In the genomic region with DNA sequence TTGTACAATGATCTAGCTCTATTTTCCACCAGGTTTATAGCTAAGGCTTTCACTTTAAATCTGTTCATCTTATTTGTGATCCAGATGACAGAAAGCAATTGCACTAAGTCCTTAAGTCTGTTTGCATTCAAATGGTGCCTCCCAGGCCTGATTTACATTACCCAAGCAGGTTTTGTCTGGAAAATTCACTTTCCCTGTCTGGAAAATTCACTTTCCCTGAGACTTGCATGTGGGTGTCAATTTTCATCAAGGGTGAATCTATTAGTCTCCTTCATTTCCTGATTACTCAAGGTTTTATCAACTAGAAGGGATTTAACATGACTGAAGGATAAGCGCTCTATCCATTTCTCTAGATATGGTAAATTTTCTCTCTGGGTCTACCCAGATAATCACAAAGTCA, we compare ENCODE assay signal across 23 cellular contexts.
DNase-seq lines count a peak whose midpoint lies in the region; ATAC-seq and TF ChIP-seq lines count a peak whose summit lies in the region.
"Had no signal": no experiment of that assay in that cellular context is flagged by ENCODE, and none has a peak within 500 bp of the region (broad histone marks: within the 10 kb centered on the region; RNA-seq: fewer than 3 reads in every experiment).

No MANE protein-coding gene starts in this region.

- H3K4me1 Mint-ChIP-seq in WTC11, result peaks cover 66% of the 10 kb centered on the region
- H3K4me1 Mint-ChIP-seq: CD14-positive monocyte; CD8-positive, alpha-beta memory T cell had no signal

- no peak overlapping the region for H4K5ac ChIP-seq in mesendoderm (ENCODE audit: low read length)

- no peak overlapping the region for H3K4me2 ChIP-seq in mesendoderm (ENCODE audit: low read length)
- H3K4me2 ChIP-seq: BLaER1 treated with 17β-estradiol and CSF1 and Interleukin-3, amounts not matched to agents 10 nM and 100 nM had no signal

- H3K27me3 ChIP-seq in mesendoderm (ENCODE audit: insufficient read depth, low read length, poor library complexity) (no peaks in the 10 kb centered on the region), brain microvascular endothelial cell (replicated peaks) (no peaks in the 10 kb centered on the region)
- H3K27me3 ChIP-seq: BE2C; BLaER1 treated with 17β-estradiol and CSF1 and Interleukin-3, amounts not matched to agents 10 nM and 100 nM had no signal

- POLR2A ChIA-PET in WTC11 (lab: Charles Lee), result no interaction called here

- peak overlapping the region; percentile 43 for H3K4me3 Mint-ChIP-seq in WTC11
- H3K4me3 Mint-ChIP-seq: CD14-positive monocyte; CD4-positive, alpha-beta T cell; CD8-positive, alpha-beta memory T cell had no signal

- H4K8ac ChIP-seq in mesendoderm (ENCODE audit: low read depth, low read length), result no peak overlapping the region

- peak; percentile 33 for ATAC-seq in WTC11
- ATAC-seq: GM12878, HCT116 had no signal

- no peak overlapping the region for H3K56ac ChIP-seq in mesendoderm (ENCODE audit: low read length)

- H3K27ac Mint-ChIP-seq in WTC11, result peak overlapping the region; percentile 81
- H3K27ac Mint-ChIP-seq: CD14-positive monocyte; CD4-positive, alpha-beta T cell; CD8-positive, alpha-beta memory T cell had no signal

- in situ Hi-C loops in brain microvascular endothelial cell (cut with HindIII; ENCODE audit: low pct_ligation_motif_present, low sequenced_read_pairs), result no loop called here

- H3K79me1 ChIP-seq in mesendoderm (ENCODE audit: low read length), result no peaks in the 10 kb centered on the region

- H3K79me2 ChIP-seq in mesendoderm (ENCODE audit: control insufficient read depth, insufficient read depth, low read length), result no peaks in the 10 kb centered on the region

- no CpG with 5 or more reads among the region's 1 CpG for WGBS in mesendoderm (ENCODE audit: extremely low coverage, insufficient coverage, low lambda C conversion rate)

- CTCF ChIA-PET in WTC11 (lab: Charles Lee), result no interaction called here

- no peaks in the 10 kb centered on the region for H3K36me3 ChIP-seq in mesendoderm (ENCODE audit: control insufficient read depth, insufficient read depth, low read length)
- H3K36me3 ChIP-seq in brain microvascular endothelial cell (replicated peaks), result no peaks in the 10 kb centered on the region
- H3K36me3 ChIP-seq: BE2C; BLaER1 treated with 17β-estradiol and CSF1 and Interleukin-3, amounts not matched to agents 10 nM and 100 nM had no signal

- H3K4me1 ChIP-seq in mesendoderm (ENCODE audit: control insufficient read depth, low read depth, low read length), result peaks cover 2% of the 10 kb centered on the region
- H3K4me1 ChIP-seq: BE2C; BLaER1 treated with 17β-estradiol and CSF1 and Interleukin-3, amounts not matched to agents 10 nM and 100 nM had no signal

- DNase-seq in NCI-H82 (lab: John Stamatoyannopoulos, UW) (peak; percentile 34), NCI-H82 treated with DMSO at 0.1 percent for 48 hours (lab: John Stamatoyannopoulos, UW; ENCODE audit: unreplicated experiment) (no peak), WTC11 (ENCODE audit: low spot score) (no peak), mesendoderm (peak; percentile 38), retinal pigment epithelial cell (ENCODE audit: low read depth) (peak; percentile 22), brain microvascular endothelial cell (no peak), iPS-NIHi7 (ENCODE audit: extremely low spot score) (no peak)
- DNase-seq in stimulated activated CD4-positive, alpha-beta T cell treated with anti-CD3 and anti-CD28 coated beads, Interleukin-4, amount 100 ng/mL, for 24 hours, result no peak
- DNase-seq: ACHN; AML-193; BE2C; CD4-positive, alpha-beta T cell; CD8-positive, alpha-beta memory T cell; DMS 273 treated with DMSO at 0.1 percent for 48 hours; DMS79; EL; GDM1; GM23248 had no signal

- no peak overlapping the region for H3K18ac ChIP-seq in mesendoderm (ENCODE audit: low read length)

- H3K27me3 Mint-ChIP-seq in WTC11 (ENCODE audit: low read depth), result no peaks in the 10 kb centered on the region; the same call in 1 of the 2 replicates
- H3K27me3 Mint-ChIP-seq: CD4-positive, alpha-beta T cell; CD8-positive, alpha-beta memory T cell had no signal

- no peak overlapping the region for H2BK120ac ChIP-seq in mesendoderm (ENCODE audit: low read depth, low read length)

- TF ChIP-seq CTCF in WTC11 (IDR thresholded peaks at IDR 0.05), result no peak
- no peak for TF ChIP-seq CTCF in retinal pigment epithelial cell (conservative IDR thresholded peaks at IDR 0.05; ENCODE audit: low read depth, low read length)
- no peak for TF ChIP-seq CTCF in brain microvascular endothelial cell (IDR thresholded peaks at IDR 0.05; ENCODE audit: low read depth, low read length, missing control alignments)

- no peak overlapping the region for H3K9ac ChIP-seq in mesendoderm (ENCODE audit: low read length)
- H3K9ac ChIP-seq: BLaER1 treated with 17β-estradiol and CSF1 and Interleukin-3, amounts not matched to agents 10 nM and 100 nM; GM23248 had no signal

- H3K36me3 Mint-ChIP-seq in WTC11, result peaks cover 15% of the 10 kb centered on the region
- H3K36me3 Mint-ChIP-seq: CD14-positive monocyte; CD8-positive, alpha-beta memory T cell had no signal

- no peak overlapping the region for H2BK15ac ChIP-seq in mesendoderm (replicated peaks; ENCODE audit: low read depth)

- H3K9me3 Mint-ChIP-seq in WTC11, result peaks cover 16% of the 10 kb centered on the region

- H3K4me3 ChIP-seq in mesendoderm (ENCODE audit: low read length) (no peak overlapping the region), retinal pigment epithelial cell (ENCODE audit: low read length) (no peak overlapping the region), brain microvascular endothelial cell (ENCODE audit: low read depth, low read length) (no peak overlapping the region)
- H3K4me3 ChIP-seq: BLaER1 treated with 17β-estradiol and CSF1 and Interleukin-3, amounts not matched to agents 10 nM and 100 nM; GM12878; GM23248 had no signal

- H3K4ac ChIP-seq in mesendoderm (ENCODE audit: low read depth, low read length), result no peak overlapping the region

- H3K23ac ChIP-seq in mesendoderm (ENCODE audit: low read length), result no peak overlapping the region

- H3K27ac ChIP-seq in mesendoderm (ENCODE audit: low read depth, low read length) (no peak overlapping the region), brain microvascular endothelial cell (no peak overlapping the region)
- H3K27ac ChIP-seq: 22Rv1; BLaER1 treated with 17β-estradiol and CSF1 and Interleukin-3, amounts not matched to agents 10 nM and 100 nM; GM23248 had no signal

- no peak overlapping the region for H2AK5ac ChIP-seq in mesendoderm (ENCODE audit: low read length)

- H2BK5ac ChIP-seq in mesendoderm (ENCODE audit: low read length), result no peak overlapping the region

TF ChIP-seq in WTC11, 78 proteins besides CTCF, POLR2A, EP300 and RAD21 (continues in another document):
- TF ChIP-seq, protein P1, sequence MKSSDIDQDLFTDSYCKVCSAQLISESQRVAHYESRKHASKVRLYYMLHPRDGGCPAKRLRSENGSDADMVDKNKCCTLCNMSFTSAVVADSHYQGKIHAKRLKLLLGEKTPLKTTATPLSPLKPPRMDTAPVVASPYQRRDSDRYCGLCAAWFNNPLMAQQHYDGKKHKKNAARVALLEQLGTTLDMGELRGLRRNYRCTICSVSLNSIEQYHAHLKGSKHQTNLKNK (CRISPR knock-in tag; IDR thresholded peaks at IDR 0.05), result no peak
- TF ChIP-seq ZNF317 (CRISPR knock-in tag; IDR thresholded peaks at IDR 0.05; ENCODE audit: borderline replicate concordance, low read depth) (no peak), PRRX2 (CRISPR knock-in tag; IDR thresholded peaks at IDR 0.05) (no peak), IRF2 (CRISPR knock-in tag; IDR thresholded peaks at IDR 0.05; ENCODE audit: borderline replicate concordance, low read depth) (no peak), FOXJ3 (CRISPR knock-in tag; IDR thresholded peaks at IDR 0.05; ENCODE audit: borderline replicate concordance) (no peak), ELF4 (CRISPR knock-in tag; IDR thresholded peaks at IDR 0.05; ENCODE audit: low read depth) (no peak), ZNF219 (CRISPR knock-in tag; IDR thresholded peaks at IDR 0.05; ENCODE audit: borderline replicate concordance) (no peak), NR1H2 (CRISPR knock-in tag; IDR thresholded peaks at IDR 0.05) (no peak), ZNF232 (CRISPR knock-in tag; IDR thresholded peaks at IDR 0.05) (no peak)
- TF ChIP-seq, protein P2, sequence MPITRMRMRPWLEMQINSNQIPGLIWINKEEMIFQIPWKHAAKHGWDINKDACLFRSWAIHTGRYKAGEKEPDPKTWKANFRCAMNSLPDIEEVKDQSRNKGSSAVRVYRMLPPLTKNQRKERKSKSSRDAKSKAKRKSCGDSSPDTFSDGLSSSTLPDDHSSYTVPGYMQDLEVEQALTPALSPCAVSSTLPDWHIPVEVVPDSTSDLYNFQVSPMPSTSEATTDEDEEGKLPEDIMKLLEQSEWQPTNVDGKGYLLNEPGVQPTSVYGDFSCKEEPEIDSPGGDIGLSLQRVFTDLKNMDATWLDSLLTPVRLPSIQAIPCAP (CRISPR knock-in tag; IDR thresholded peaks at IDR 0.05), result no peak
- TF ChIP-seq, protein P3, sequence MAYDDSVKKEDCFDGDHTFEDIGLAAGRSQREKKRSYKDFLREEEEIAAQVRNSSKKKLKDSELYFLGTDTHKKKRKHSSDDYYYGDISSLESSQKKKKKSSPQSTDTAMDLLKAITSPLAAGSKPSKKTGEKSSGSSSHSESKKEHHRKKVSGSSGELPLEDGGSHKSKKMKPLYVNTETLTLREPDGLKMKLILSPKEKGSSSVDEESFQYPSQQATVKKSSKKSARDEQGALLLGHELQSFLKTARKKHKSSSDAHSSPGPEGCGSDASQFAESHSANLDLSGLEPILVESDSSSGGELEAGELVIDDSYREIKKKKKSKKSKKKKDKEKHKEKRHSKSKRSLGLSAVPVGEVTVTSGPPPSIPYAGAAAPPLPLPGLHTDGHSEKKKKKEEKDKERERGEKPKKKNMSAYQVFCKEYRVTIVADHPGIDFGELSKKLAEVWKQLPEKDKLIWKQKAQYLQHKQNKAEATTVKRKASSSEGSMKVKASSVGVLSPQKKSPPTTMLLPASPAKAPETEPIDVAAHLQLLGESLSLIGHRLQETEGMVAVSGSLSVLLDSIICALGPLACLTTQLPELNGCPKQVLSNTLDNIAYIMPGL (CRISPR knock-in tag; IDR thresholded peaks at IDR 0.05), result no peak

Comparison
In these comparisons a context has a peak if more than half of its experiments do, and no peak if none do; other contexts are left out.
1. DNase-seq: peak in NCI-H82 (single experiment), mesendoderm (single experiment) and retinal pigment epithelial cell (single experiment); none in NCI-H82 treated with DMSO at 0.1 percent for 48 hours (single experiment), WTC11 (single experiment), brain microvascular endothelial cell (single experiment), iPS-NIHi7 (single experiment) and stimulated activated CD4-positive, alpha-beta T cell treated with anti-CD3 and anti-CD28 coated beads, Interleukin-4, amount 100 ng/mL, for 24 hours (single experiment).